ENCODE assay signal across 11 cellular contexts in genomic region chr7:29370531-29371314, GRCh38.
DNase-seq lines count a peak whose midpoint lies in the region; ATAC-seq, FAIRE-seq and TF ChIP-seq lines count a peak whose summit lies in the region.
"Had no signal": no experiment of that assay in that cellular context is flagged by ENCODE, and none has a peak within 500 bp of the region (broad histone marks: within the 10 kb centered on the region; RNA-seq: fewer than 3 reads in every experiment).

No MANE protein-coding gene starts in this region.

- H3K9me3 Mint-ChIP-seq in nephron progenitor cell: peaks cover 6% of the 10 kb centered on the region

- ATAC-seq in Panc1: peak; percentile 34; the same call in 1 of the 2 replicates
- no peak for ATAC-seq in GM19023 (IDR thresholded peaks at IDR 0.05; ENCODE audit: unreplicated experiment)
- ATAC-seq in GM19351 (IDR thresholded peaks at IDR 0.05; ENCODE audit: unreplicated experiment): no peak

- peaks cover 3% of the 10 kb centered on the region for H3K27me3 Mint-ChIP-seq in nephron progenitor cell (ENCODE audit: low read depth, poor library complexity)

- no peak for DNase-seq in Panc1 (ENCODE audit: low read depth, low spot score)
- DNase-seq in fibroblast of mammary gland (ENCODE audit: low read depth): peak; percentile 49
- DNase-seq in nephron progenitor cell: no peak
- no peak for DNase-seq in ascending aorta (ENCODE audit: low spot score in 2 of 2)
- no peak for DNase-seq in D721Med (ENCODE audit: insufficient read length, low spot score)
- DNase-seq: activated CD4-positive, alpha-beta T cell treated with anti-CD3 and anti-CD28 coated beads, Interleukin-2, amount 50 U/mL, for 1 hour; DMS79 had no signal

- intact Hi-C loops in Panc1 (cut with micrococcal nuclease; ENCODE audit: unreplicated experiment): no loop called here
- intact Hi-C loops in ascending aorta (cut with DNase I): no loop called here

- H3K4me3 ChIP-seq in HEK293 (ENCODE audit: low read depth, low read length) (no peak overlapping the region), Panc1 (ENCODE audit: low read depth in 2 of 2, low read length in 2 of 2) (no peak overlapping the region), fibroblast of mammary gland (ENCODE audit: control insufficient read depth, low read depth, low read length) (no peak overlapping the region), ascending aorta (no peak overlapping the region)
- H3K4me3 ChIP-seq: Peyer's patch had no signal

- H3K36me3 ChIP-seq in HEK293 (ENCODE audit: control insufficient read depth in 2 of 2, insufficient read depth in 1 of 2, low read length in 2 of 2) (no peaks in the 10 kb centered on the region), Panc1 (ENCODE audit: control insufficient read depth, insufficient read depth, low read length) (no peaks in the 10 kb centered on the region), ascending aorta (no peaks in the 10 kb centered on the region)

- H3K4me1 ChIP-seq in HEK293 (ENCODE audit: control insufficient read depth, insufficient read depth, low read length): 0 out of 2 replicates have a peak, but pooled peaks cover 3% of the 10 kb centered on the region
- H3K4me1 ChIP-seq in Panc1 (ENCODE audit: control insufficient read depth, insufficient read depth, low read length): no peaks in the 10 kb centered on the region
- no peaks in the 10 kb centered on the region for H3K4me1 ChIP-seq in ascending aorta

- peaks cover 25% of the 10 kb centered on the region for H3K36me3 Mint-ChIP-seq in nephron progenitor cell (ENCODE audit: low read depth)

- CTCF ChIA-PET in HEK293 (lab: Yijun Ruan, JAX) (interaction anchor here (0.7 to 1.5 kb wide), 6 partner anchors 17 to 449 kb away, joined by 3 to 4 read pairs (median 3); no protein-coding TSS in a partner anchor), Panc1 (lab: Charles Lee) (interaction anchor here (0.7 kb wide), 1 partner anchor 253 kb away, joined by 3 read pairs; no protein-coding TSS in a partner anchor)

- H3K27ac ChIP-seq in HEK293 (ENCODE audit: extremely low read depth, low read depth, low read length): no peak overlapping the region
- no peak overlapping the region for H3K27ac ChIP-seq in Panc1 (ENCODE audit: low read length)
- H3K27ac ChIP-seq in ascending aorta: peak overlapping the region in 1 of 2 donors; percentile 7

- peak overlapping the region; percentile 33 for H3K27ac Mint-ChIP-seq in nephron progenitor cell

- in situ Hi-C loops in Panc1 (cut with HindIII; ENCODE audit: low pct_unique_long_range_greater_than_20kb, low sequenced_read_pairs): no loop called here

- FAIRE-seq in D721Med (lab: Jason Lieb, UNC): no peak

- POLR2A ChIA-PET in HEK293 (lab: Yijun Ruan, JAX): interaction anchor here (0.5 kb wide), 1 partner anchor 102 kb away, joined by 3 read pairs; no protein-coding TSS in a partner anchor
- POLR2A ChIA-PET in Panc1 (lab: Charles Lee): no interaction called here

- H3K9me3 ChIP-seq in HEK293 (ENCODE audit: control insufficient read depth, insufficient read depth, low read depth, low read length): no peaks in the 10 kb centered on the region
- H3K9me3 ChIP-seq in Panc1 (ENCODE audit: control insufficient read depth, insufficient read depth, low read depth, low read length): no peaks in the 10 kb centered on the region
- H3K9me3 ChIP-seq in ascending aorta: no peaks in the 10 kb centered on the region
- H3K9me3 ChIP-seq: Peyer's patch had no signal

- TF ChIP-seq CTCF in HEK293 (tag by site-specific recombination; IDR thresholded peaks at IDR 0.05): no peak
- no peak for TF ChIP-seq CTCF in Panc1 (IDR thresholded peaks at IDR 0.05)
- TF ChIP-seq CTCF in fibroblast of mammary gland (conservative IDR thresholded peaks at IDR 0.05; ENCODE audit: control insufficient read depth, insufficient read depth, low read depth, low read length): no peak
- no peak for TF ChIP-seq CTCF in nephron progenitor cell (IDR thresholded peaks at IDR 0.05)
- TF ChIP-seq CTCF in ascending aorta (IDR thresholded peaks at IDR 0.05): no peak
- TF ChIP-seq CTCF in D721Med (IDR thresholded peaks at IDR 0.05; ENCODE audit: insufficient read depth, missing control alignments): no peak

- no peak overlapping the region for H3K4me3 Mint-ChIP-seq in nephron progenitor cell

- no TSS peak for BruUV-seq in Panc1 (replicated peaks; lab: Mats Ljungman, UMichigan)

- H3K4me1 Mint-ChIP-seq in nephron progenitor cell: peaks cover 38% of the 10 kb centered on the region

- peaks cover 6% of the 10 kb centered on the region; the same call in 1 of the 2 replicates for H3K27me3 ChIP-seq in Panc1 (ENCODE audit: control insufficient read depth, insufficient read depth, low read length)
- H3K27me3 ChIP-seq in ascending aorta: no peaks in the 10 kb centered on the region
- H3K27me3 ChIP-seq: Peyer's patch had no signal

TF ChIP-seq in HEK293, 187 proteins besides CTCF, POLR2A, EP300 and RAD21 (continues in another document):
- TF ChIP-seq ZNF155 (tag by site-specific recombination; IDR thresholded peaks at IDR 0.05) (no peak), ZFP69B (tag by site-specific recombination; IDR thresholded peaks at IDR 0.05) (no peak), ZBTB48 (tag by site-specific recombination; IDR thresholded peaks at IDR 0.05) (0 out of 2 replicates have a peak, but pooled peaks have one; percentile 66), GFI1B (tag by site-specific recombination; IDR thresholded peaks at IDR 0.05) (peak; percentile 88), ZBTB17 (tag by site-specific recombination; IDR thresholded peaks at IDR 0.05) (peak; percentile 75), INSM2 (tag by site-specific recombination; IDR thresholded peaks at IDR 0.05) (no peak), EGR2 (tag by site-specific recombination; IDR thresholded peaks at IDR 0.05; ENCODE audit: low read depth) (no peak), ZNF629 (tag by site-specific recombination; IDR thresholded peaks at IDR 0.05) (peak; percentile 65), ZNF335 (tag by site-specific recombination; conservative IDR thresholded peaks at IDR 0.05) (peak; percentile 56), HIC1 (tag by site-specific recombination; IDR thresholded peaks at IDR 0.05) (no peak), ZNF184 (tag by site-specific recombination; IDR thresholded peaks at IDR 0.05) (no peak), IKZF3 (tag by site-specific recombination; IDR thresholded peaks at IDR 0.05) (peak; percentile 77), SP7 (tag by site-specific recombination; IDR thresholded peaks at IDR 0.05) (peak; percentile 99), SCRT2 (tag by site-specific recombination; IDR thresholded peaks at IDR 0.05) (no peak), ZNF2 (tag by site-specific recombination; IDR thresholded peaks at IDR 0.05) (peak; percentile 53; the same call in 1 of the 2 replicates)
- TF ChIP-seq, protein P1, sequence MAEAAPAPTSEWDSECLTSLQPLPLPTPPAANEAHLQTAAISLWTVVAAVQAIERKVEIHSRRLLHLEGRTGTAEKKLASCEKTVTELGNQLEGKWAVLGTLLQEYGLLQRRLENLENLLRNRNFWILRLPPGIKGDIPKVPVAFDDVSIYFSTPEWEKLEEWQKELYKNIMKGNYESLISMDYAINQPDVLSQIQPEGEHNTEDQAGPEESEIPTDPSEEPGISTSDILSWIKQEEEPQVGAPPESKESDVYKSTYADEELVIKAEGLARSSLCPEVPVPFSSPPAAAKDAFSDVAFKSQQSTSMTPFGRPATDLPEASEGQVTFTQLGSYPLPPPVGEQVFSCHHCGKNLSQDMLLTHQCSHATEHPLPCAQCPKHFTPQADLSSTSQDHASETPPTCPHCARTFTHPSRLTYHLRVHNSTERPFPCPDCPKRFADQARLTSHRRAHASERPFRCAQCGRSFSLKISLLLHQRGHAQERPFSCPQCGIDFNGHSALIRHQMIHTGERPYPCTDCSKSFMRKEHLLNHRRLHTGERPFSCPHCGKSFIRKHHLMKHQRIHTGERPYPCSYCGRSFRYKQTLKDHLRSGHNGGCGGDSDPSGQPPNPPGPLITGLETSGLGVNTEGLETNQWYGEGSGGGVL (tag by site-specific recombination; IDR thresholded peaks at IDR 0.05): no peak; the same call in 1 of the 2 replicates
